Comparison of ENCODE assay signal across 9 cellular contexts in genomic region chr21:42653492-42654061, GRCh38. TPM values are rescaled to one million over a fixed set of nuclear protein-coding genes. Genes with fewer than 3 reads are reported as not detected.
DNase-seq lines count a peak whose midpoint lies in the region; ATAC-seq, FAIRE-seq and TF ChIP-seq lines count a peak whose summit lies in the region.
"Had no signal": no experiment of that assay in that cellular context is flagged by ENCODE, and none has a peak within 500 bp of the region (broad histone marks: within the 10 kb centered on the region; RNA-seq: fewer than 3 reads in every experiment).

TSS of gene PDE9A (plus strand) at chr21:42653621. CDS start at chr21:42653815, 194 bp downstream.

- H3K9ac ChIP-seq in OCI-LY1 (ENCODE audit: low read length) (no peak within 1 kb of the TSS), K562 (ENCODE audit: insufficient read depth in 1 of 2, low read depth in 2 of 2, low read length in 2 of 2) (no peak within 1 kb of the TSS; a peak in 1 of 4 replicates), HepG2 (ENCODE audit: insufficient read depth, low read depth, low read length) (peak within 1 kb of the TSS; percentile 64), stomach smooth muscle (ENCODE audit: low read length in 2 of 2) (peak within 1 kb of the TSS; percentile 80 to 83)

- POLR2A ChIA-PET in K562 (lab: Yijun Ruan, JAX) (interaction anchor here (0.6 to 1.2 kb wide), 2 partner anchors 36 to 114 kb away, joined by 3 to 5 read pairs; no protein-coding TSS in a partner anchor), HepG2 (lab: Yijun Ruan, JAX) (interaction anchor here (0.6 to 1.7 kb wide), 7 partner anchors 13 to 225 kb away, joined by 3 to 5 read pairs (median 4); no protein-coding TSS in a partner anchor)

- no peaks in the 10 kb centered on the region for H3F3A ChIP-seq in OCI-LY1 (ENCODE audit: insufficient read depth, low read length)

- no peak within 1 kb of the TSS for H2AFZ ChIP-seq in OCI-LY1 (ENCODE audit: low read length)
- no peak within 1 kb of the TSS for H2AFZ ChIP-seq in K562 (ENCODE audit: low read depth, low read length)
- H2AFZ ChIP-seq in HepG2 (ENCODE audit: low read length): no peak within 1 kb of the TSS

- peaks cover 14% of the 10 kb centered on the region for H3K4me1 ChIP-seq in OCI-LY1 (ENCODE audit: insufficient read depth, low read length, severe bottlenecking)
- H3K4me1 ChIP-seq in K562 (replicated peaks in 1 of 2; ENCODE audit: control insufficient read depth in 2 of 2, insufficient read depth in 2 of 2, low read length in 2 of 2): peaks cover 0 to 14% of the 10 kb centered on the region in 2 experiments; a peak in 2 of 5 replicates
- H3K4me1 ChIP-seq in HepG2 (ENCODE audit: insufficient read depth, low read length): peaks cover 43% of the 10 kb centered on the region
- H3K4me1 ChIP-seq in stomach smooth muscle (ENCODE audit: control insufficient read depth, insufficient read depth, low read length): peaks cover 48% of the 10 kb centered on the region

- FAIRE-seq in K562 (lab: Jason Lieb, UNC): no peak
- no peak for FAIRE-seq in HepG2 (lab: Jason Lieb, UNC)

- intact Hi-C loops in K562 (cut with micrococcal nuclease) (no loop called here), HepG2 (cut with micrococcal nuclease; ENCODE audit: unreplicated experiment) (loop anchor here (5.0 kb wide), 1 partner anchor 129 kb away; no protein-coding TSS in a partner anchor)

- in situ Hi-C loops in K562 (cut with MboI): no loop called here
- in situ Hi-C loops in HepG2 (cut with HindIII; ENCODE audit: extremely low pct_ligation_motif_present, low pct_unique_long_range_greater_than_20kb): loop anchor here (10.0 to 25.0 kb wide), 2 partner anchors 109 to 181 kb away; no protein-coding TSS in a partner anchor

- H3K27ac ChIP-seq in OCI-LY1 (ENCODE audit: low read depth, low read length, poor library complexity, severe bottlenecking): no peak within 1 kb of the TSS
- no peak within 1 kb of the TSS for H3K27ac ChIP-seq in K562 (ENCODE audit: extremely low read depth, low read depth, low read length)
- no peak within 1 kb of the TSS for H3K27ac ChIP-seq in HepG2 (ENCODE audit: extremely low read length, insufficient read depth, low read length)
- peak within 1 kb of the TSS; percentile 84 for H3K27ac ChIP-seq in stomach smooth muscle (ENCODE audit: low read length)

- DNase-seq in GM10266 (ENCODE audit: extremely low spot score) (peak; percentile 74), K562 (ENCODE audit: extremely low read depth in 1 of 4, low spot score in 3 of 4) (peak in 3 of 4 experiments; percentile 54 to 82 (median 79)), HepG2 (ENCODE audit: low spot score) (no peak), mesenteric fat pad (ENCODE audit: low spot score) (no peak)

- H3K79me2 ChIP-seq in OCI-LY1 (ENCODE audit: insufficient read depth, low read length) (no peaks in the 10 kb centered on the region), K562 (ENCODE audit: control insufficient read depth, insufficient read depth, low read length) (no peaks in the 10 kb centered on the region), HepG2 (ENCODE audit: insufficient read depth, low read length) (peaks cover 11% of the 10 kb centered on the region)

- H3K9me3 ChIP-seq in OCI-LY1 (ENCODE audit: low read length) (no peaks in the 10 kb centered on the region), K562 (replicated peaks; ENCODE audit: control insufficient read depth, insufficient read depth, low read depth, low read length) (no peaks in the 10 kb centered on the region), HepG2 (ENCODE audit: low read length) (no peaks in the 10 kb centered on the region), stomach smooth muscle (ENCODE audit: control insufficient read depth in 2 of 2, low read length in 2 of 2) (no peaks in the 10 kb centered on the region)

- TF ChIP-seq CTCF in GM10266 (IDR thresholded peaks at IDR 0.05; ENCODE audit: control insufficient read depth, insufficient read depth, low read depth, missing control alignments) (no peak), OCI-LY1 (IDR thresholded peaks at IDR 0.05; ENCODE audit: low read length) (no peak), K562 (IDR thresholded peaks at IDR 0.05 in 2 of 3, conservative IDR thresholded peaks at IDR 0.05 in 1 of 3; ENCODE audit: insufficient read depth in 2 of 3, low read depth in 1 of 3, low read length in 3 of 3) (no peak), HepG2 (CRISPR knock-in tag; IDR thresholded peaks at IDR 0.05) (no peak)

- no peaks in the 10 kb centered on the region for H3K9me1 ChIP-seq in K562 (ENCODE audit: control insufficient read depth, insufficient read depth, low read length)

- TF ChIP-seq EP300 in K562 (IDR thresholded peaks at IDR 0.05; ENCODE audit: low read length) (no peak), HepG2 (IDR thresholded peaks at IDR 0.05; ENCODE audit: low read depth in 2 of 2, low read length in 2 of 2) (no peak), HepG2 (CRISPR knock-in tag; IDR thresholded peaks at IDR 0.05; ENCODE audit: borderline replicate concordance) (no peak)

- no peak for TF ChIP-seq RAD21 in K562 (CRISPR knock-in tag; conservative IDR thresholded peaks at IDR 0.05 in 1 of 2, IDR thresholded peaks at IDR 0.05 in 1 of 2)
- TF ChIP-seq RAD21 in HepG2 (CRISPR knock-in tag; IDR thresholded peaks at IDR 0.05): no peak

- CTCF ChIA-PET in K562 (lab: Yijun Ruan, JAX; ENCODE audit: low intra/inter-chr PET ratio): interaction anchor here (0.6 kb wide), 1 partner anchor 85 kb away, joined by 3 read pairs; no protein-coding TSS in a partner anchor
- CTCF ChIA-PET in HepG2 (lab: Yijun Ruan, JAX; ENCODE audit: low intra/inter-chr PET ratio, low total read pairs): interaction anchor here (1.3 to 1.8 kb wide), 2 partner anchors 165 kb away, joined by 3 to 11 read pairs; no protein-coding TSS in a partner anchor

- H4K20me1 ChIP-seq in OCI-LY1 (ENCODE audit: insufficient read depth, low read length) (no peaks in the 10 kb centered on the region), K562 (replicated peaks; ENCODE audit: control insufficient read depth, insufficient read depth, low read length) (peaks cover 41% of the 10 kb centered on the region), HepG2 (ENCODE audit: insufficient read depth, low read length) (peaks cover 3% of the 10 kb centered on the region; the same call in 1 of the 2 replicates)

- H3K9me2 ChIP-seq in OCI-LY1 (ENCODE audit: low read depth, low read length): no peaks in the 10 kb centered on the region

- ATAC-seq in K562 (peak; percentile 26; the same call in 2 of the 3 replicates), HepG2 (peak; percentile 29), GM21381 (IDR thresholded peaks at IDR 0.05; ENCODE audit: unreplicated experiment) (no peak), HG02623 (IDR thresholded peaks at IDR 0.05; ENCODE audit: unreplicated experiment) (no peak)

- BruUV-seq in K562 (replicated peaks; lab: Mats Ljungman, UMichigan): no TSS peak
- no TSS peak for BruUV-seq in HepG2 (replicated peaks; lab: Mats Ljungman, UMichigan)

- H3K4me3 ChIP-seq in OCI-LY1 (ENCODE audit: low read depth, low read length, poor library complexity, severe bottlenecking) (peak within 1 kb of the TSS; percentile 42), K562 (no peak within 1 kb of the TSS), HepG2 (replicated peaks in 1 of 3; ENCODE audit: insufficient read depth in 1 of 3, low read depth in 2 of 3, low read length in 3 of 3) (peak within 1 kb of the TSS; percentile 75 to 80 (median 80)), stomach smooth muscle (ENCODE audit: low read length in 2 of 2) (peak within 1 kb of the TSS; percentile 76 to 88)

- TF ChIP-seq POLR2A in K562 (conservative IDR thresholded peaks at IDR 0.05) (no peak), HepG2 (IDR thresholded peaks at IDR 0.05; ENCODE audit: insufficient read depth in 1 of 2, low read depth in 2 of 2, low read length in 2 of 2) (no peak)

- WGBS in K562 (ENCODE audit: insufficient coverage, low coverage, missing lambda C conversion rate): 1% methylated on average over 12 of the region's 71 CpGs
- 8% methylated on average over 8 of the region's 71 CpGs for WGBS in HepG2 (ENCODE audit: low lambda C conversion rate)

- H3K4me2 ChIP-seq in OCI-LY1 (ENCODE audit: low read length) (peak within 1 kb of the TSS; percentile 23; the same call in 1 of the 2 replicates), K562 (ENCODE audit: insufficient read depth, low read length) (no peak within 1 kb of the TSS), HepG2 (ENCODE audit: low read depth, low read length) (peak within 1 kb of the TSS; percentile 84)

- H3K36me3 ChIP-seq in OCI-LY1 (ENCODE audit: insufficient read depth, low read length) (no peaks in the 10 kb centered on the region), K562 (ENCODE audit: control insufficient read depth, insufficient read depth, low read length) (no peaks in the 10 kb centered on the region), HepG2 (replicated peaks in 1 of 2; ENCODE audit: control insufficient read depth in 1 of 2, insufficient read depth in 2 of 2, low read length in 2 of 2) (peaks cover 0 to 2% of the 10 kb centered on the region in 2 experiments; a peak in 1 of 5 replicates), stomach smooth muscle (ENCODE audit: control insufficient read depth in 2 of 2, insufficient read depth in 2 of 2, low read length in 2 of 2) (no peaks in the 10 kb centered on the region)

- H3K27me3 ChIP-seq in OCI-LY1 (ENCODE audit: insufficient read depth, low read length) (peaks cover 35% of the 10 kb centered on the region), K562 (ENCODE audit: control insufficient read depth in 2 of 2, insufficient read depth in 2 of 2, low read length in 2 of 2) (peaks cover 74 to 89% of the 10 kb centered on the region in 2 experiments), HepG2 (ENCODE audit: control insufficient read depth in 1 of 2, insufficient read depth in 2 of 2, low read length in 2 of 2) (peaks cover 4 to 29% of the 10 kb centered on the region in 2 experiments; a peak in 4 of 5 replicates), stomach smooth muscle (ENCODE audit: control insufficient read depth in 1 of 2, insufficient read depth in 2 of 2, low read length in 2 of 2) (peaks cover 0 to 2% of the 10 kb centered on the region in 2 donors)

RNA-seq across cellular contexts. Expression of gene PDE9A, which starts in this region (rescaled TPM):
- total RNA-seq in K562 (2011; cell fraction: chromatin; rRNA removed; ENCODE audit: low replicate concordance): 0.12 and 0.63 TPM in 2 replicates
- 0.92 TPM in 1 of 2 replicates, not detected in the other for total RNA-seq in K562 (2011; cell fraction: nucleolus; rRNA removed)
- not detected in 2 replicates for total RNA-seq in K562 (2011; cell fraction: nucleoplasm; rRNA removed)
- total RNA-seq in K562 (2014; rRNA removed): not detected in 2 replicates
- not detected in 2 replicates for total RNA-seq in K562 (2014; rRNA removed; fragmentation: Illumina TruSeq; extraction: Trizol)
- total RNA-seq in K562 (2015; rRNA removed; fragmentation: Illumina TruSeq; extraction: Trizol): not detected in 2 replicates
- total RNA-seq in K562 (2021): 0.27 TPM in 1 of 2 replicates, not detected in the other
- polyA plus RNA-seq in K562 (2011; rRNA removed): 0.07 TPM in 1 of 2 replicates, not detected in the other
- polyA plus RNA-seq in K562 (2011; cell fraction: cytosol; rRNA removed): 0.13 TPM in 1 of 2 replicates, not detected in the other
- 0.15 TPM in 1 of 2 replicates, not detected in the other for polyA plus RNA-seq in K562 (2011; cell fraction: nucleus; rRNA removed)
- not detected in 2 replicates for polyA plus RNA-seq in K562 (2012)
- polyA plus RNA-seq in K562 (2014; fragmentation: Illumina TruSeq; extraction: Trizol): not detected in 2 replicates
- polyA plus RNA-seq in K562 (2014; fragmentation: Nextera tagmentation; extraction: Ambion mirVana): not detected
- not detected in 2 replicates for polyA plus RNA-seq in K562 (2014; rRNA removed)
- polyA minus RNA-seq in K562 (2011; rRNA and poly(A)+ RNA removed): not detected in 2 replicates
- polyA minus RNA-seq in K562 (2011; cell fraction: cytosol; rRNA and poly(A)+ RNA removed): not detected in 2 replicates
- polyA minus RNA-seq in K562 (2011; cell fraction: nucleus; rRNA and poly(A)+ RNA removed): not detected in 2 replicates
- 4.3 and 4.6 TPM in 2 replicates for total RNA-seq in HepG2 (2016; rRNA removed; fragmentation: Illumina TruSeq; extraction: Trizol)
- total RNA-seq in HepG2 (2016; cell fraction: cytosol; rRNA removed; fragmentation: Illumina TruSeq; extraction: Trizol; ENCODE audit: low read depth): 5.9 and 7.3 TPM in 2 replicates
- 4.1 and 4.3 TPM in 2 replicates for total RNA-seq in HepG2 (2016; cell fraction: insoluble cytoplasmic fraction; rRNA removed; fragmentation: Illumina TruSeq; extraction: Trizol)
- 9.6 TPM in 2 replicates for total RNA-seq in HepG2 (2016; cell fraction: membrane; rRNA removed; fragmentation: Illumina TruSeq; extraction: Trizol)
- 4.2 and 5.2 TPM in 2 replicates for total RNA-seq in HepG2 (2016; cell fraction: nucleus; rRNA removed; fragmentation: Illumina TruSeq; extraction: Trizol)
- 19.7 and 22.9 TPM in 2 replicates for polyA plus RNA-seq in HepG2 (2011; rRNA removed)
- polyA plus RNA-seq in HepG2 (2011; cell fraction: cytosol; rRNA removed): 16.4 and 19.0 TPM in 2 replicates
- 25.1 and 25.6 TPM in 2 replicates for polyA plus RNA-seq in HepG2 (2011; cell fraction: nucleus; rRNA removed)
- 15.9 and 16.0 TPM in 2 replicates for polyA plus RNA-seq in HepG2 (2012)
- polyA plus RNA-seq in HepG2 (2016; cell fraction: cytosol; fragmentation: Illumina TruSeq; extraction: Trizol; ENCODE audit: low read depth): 12.4 and 13.6 TPM in 2 replicates
- polyA plus RNA-seq in HepG2 (2016; cell fraction: insoluble cytoplasmic fraction; fragmentation: Illumina TruSeq; extraction: Trizol; ENCODE audit: low read depth): 5.4 and 7.7 TPM in 2 replicates
- polyA plus RNA-seq in HepG2 (2016; cell fraction: membrane; fragmentation: Illumina TruSeq; extraction: Trizol; ENCODE audit: low read depth): 12.9 and 13.7 TPM in 2 replicates
- polyA plus RNA-seq in HepG2 (2016; cell fraction: nucleus; fragmentation: Illumina TruSeq; extraction: Trizol; ENCODE audit: insufficient read depth, low read depth): 8.9 TPM in 2 replicates
- 6.1 and 18.8 TPM in 2 replicates for polyA minus RNA-seq in HepG2 (2011; rRNA and poly(A)+ RNA removed; ENCODE audit: low replicate concordance)
- 10.6 and 12.7 TPM in 2 replicates for polyA minus RNA-seq in HepG2 (2011; cell fraction: cytosol; rRNA and poly(A)+ RNA removed)
- 10.4 and 11.6 TPM in 2 replicates for polyA minus RNA-seq in HepG2 (2011; cell fraction: nucleus; rRNA and poly(A)+ RNA removed)
- 7.9 TPM for total RNA-seq in mesenteric fat pad
- total RNA-seq: myocyte had no signal

Comparison
In these comparisons a context has a peak if more than half of its experiments do, and no peak if none do; other contexts are left out.
1. RNA of gene PDE9A (polyA plus RNA-seq): 5.4 to 25.6 TPM in HepG2; 0.07 to 0.15 TPM in K562; every median in the first group is over 4 times any median in the second.
2. Peak in DNase-seq and ATAC-seq in K562; RNA of the gene not detected or under 1 TPM.
3. H3K9ac ChIP-seq: peak in HepG2 (single experiment) and stomach smooth muscle (2 of 2); none in OCI-LY1 (single experiment) and K562 (0 of 2).